8 cellular contexts compared by ENCODE assay signal in genomic region chr19:10718205-10719196, GRCh38. TPM values are rescaled to one million over a fixed set of nuclear protein-coding genes. Genes with fewer than 3 reads are reported as not detected.
DNase-seq lines count a peak whose midpoint lies in the region; ATAC-seq and TF ChIP-seq lines count a peak whose summit lies in the region.

No MANE protein-coding gene starts in this region.

- H3K4me1 ChIP-seq in Panc1 (ENCODE audit: control insufficient read depth, insufficient read depth, low read length) = peaks cover 3% of the 10 kb centered on the region; the same call in 1 of the 2 replicates
- peaks cover 13% of the 10 kb centered on the region for H3K4me1 ChIP-seq in cardiac muscle cell (ENCODE audit: low read depth)
- H3K4me1 ChIP-seq in trophoblast cell (ENCODE audit: control insufficient read depth in 1 of 2, insufficient read depth in 2 of 2, low read length in 2 of 2) = peaks cover 3 to 16% of the 10 kb centered on the region in 2 experiments

- no TSS peak for BruUV-seq in Panc1 (replicated peaks; lab: Mats Ljungman, UMichigan)

- POLR2A ChIA-PET in Panc1 (lab: Charles Lee) = interaction anchor here (0.5 kb wide), 1 partner anchor 126 kb away, joined by 4 read pairs; no protein-coding TSS in a partner anchor

- H3K4me3 ChIP-seq in Panc1 (ENCODE audit: low read depth in 2 of 2, low read length in 2 of 2) (peak overlapping the region; percentile 76 to 78), cardiac muscle cell (peak overlapping the region; percentile 81), trophoblast cell (ENCODE audit: low read depth, low read length) (peak overlapping the region; percentile 96)

- H3K27ac ChIP-seq in Panc1 (ENCODE audit: low read length) = peak overlapping the region; percentile 80
- H3K27ac ChIP-seq in cardiac muscle cell = peak overlapping the region; percentile 94
- H3K27ac ChIP-seq in trophoblast cell (ENCODE audit: low read depth, low read length) = peak overlapping the region; percentile 71

- H2BK12ac ChIP-seq in trophoblast cell (ENCODE audit: low read length) = no peak overlapping the region

- H3K4ac ChIP-seq in trophoblast cell (ENCODE audit: low read depth, low read length) = peak overlapping the region; percentile 97

- ATAC-seq in GM18498 (IDR thresholded peaks at IDR 0.05; ENCODE audit: unreplicated experiment) (peak; percentile 22), HG02642 (IDR thresholded peaks at IDR 0.05; ENCODE audit: poor library complexity, unreplicated experiment) (peak; percentile 19), Panc1 (peak; percentile 52)

- CTCF ChIA-PET in Panc1 (lab: Charles Lee) = interaction anchor here (0.5 to 1.4 kb wide), 6 partner anchors 17 to 298 kb away, joined by 3 to 9 read pairs (median 4); partner anchors contain the start of gene QTRT1
- CTCF ChIA-PET in activated naive CD4-positive, alpha-beta T cell treated with anti-CD3 and anti-CD28 coated beads for 36 hours (lab: Charles Lee) = interaction anchor here (0.6 to 6.6 kb wide), 24 partner anchors 9 to 154 kb away, joined by 3 to 99 read pairs (median 5); partner anchors contain the start of genes QTRT1 and TMED1

- peaks cover 26% of the 10 kb centered on the region for H3K79me2 ChIP-seq in trophoblast cell (ENCODE audit: control insufficient read depth, insufficient read depth, low read length, poor library complexity)

- no peaks in the 10 kb centered on the region for H3K9me3 Mint-ChIP-seq in activated naive CD4-positive, alpha-beta T cell treated with anti-CD3 and anti-CD28 coated beads for 36 hours

- peak overlapping the region; percentile 67 for H2BK120ac ChIP-seq in trophoblast cell (ENCODE audit: insufficient read depth, low read length, poor library complexity)

- peaks cover 34% of the 10 kb centered on the region for H3K4me1 Mint-ChIP-seq in activated naive CD4-positive, alpha-beta T cell treated with anti-CD3 and anti-CD28 coated beads for 36 hours (ENCODE audit: low read depth)

- H2BK5ac ChIP-seq in trophoblast cell (ENCODE audit: low read depth, low read length, poor library complexity) = peak overlapping the region; percentile 84

- H3K79me1 ChIP-seq in trophoblast cell (ENCODE audit: low read length) = peaks cover 9% of the 10 kb centered on the region

- H4K12ac ChIP-seq in trophoblast cell (ENCODE audit: low read depth, low read length) = peak overlapping the region; percentile 56

- peak overlapping the region; percentile 78 for H2AFZ ChIP-seq in trophoblast cell (ENCODE audit: insufficient read depth, low read length, poor library complexity)

- peak overlapping the region; percentile 39 for H2AK5ac ChIP-seq in trophoblast cell (ENCODE audit: low read length)

- intact Hi-C loops in Panc1 (cut with micrococcal nuclease; ENCODE audit: unreplicated experiment) = loop anchor here (10.0 kb wide), 1 partner anchor 146 kb away; no protein-coding TSS in a partner anchor
- intact Hi-C loops in activated naive CD4-positive, alpha-beta T cell treated with anti-CD3 and anti-CD28 coated beads for 36 hours (cut with micrococcal nuclease) = loop anchor here (5.0 kb wide), 1 partner anchor 94 kb away; no protein-coding TSS in a partner anchor

- peak overlapping the region; percentile 84 for H3K27ac Mint-ChIP-seq in activated naive CD4-positive, alpha-beta T cell treated with anti-CD3 and anti-CD28 coated beads for 36 hours

- DNase-seq in Panc1 (ENCODE audit: low read depth, low spot score) (no peak), cardiac muscle cell (ENCODE audit: low read depth in 1 of 2, low spot score in 1 of 2) (peak; percentile 51 to 76), trophoblast cell (peak; percentile 31 to 33), AML-193 (lab: John Stamatoyannopoulos, UW) (no peak), ureter (ENCODE audit: low spot score) (no peak)
- DNase-seq in activated naive CD4-positive, alpha-beta T cell treated with anti-CD3 and anti-CD28 coated beads for 36 hours = peak; percentile 58

- H3K9me3 ChIP-seq in Panc1 (ENCODE audit: control insufficient read depth, insufficient read depth, low read depth, low read length) (no peaks in the 10 kb centered on the region), cardiac muscle cell (ENCODE audit: low read depth) (no peaks in the 10 kb centered on the region), trophoblast cell (ENCODE audit: insufficient read depth, low read depth, low read length) (peaks cover 2% of the 10 kb centered on the region)

- no peak overlapping the region for H3K23ac ChIP-seq in trophoblast cell (ENCODE audit: low read length)

- in situ Hi-C loops in Panc1 (cut with HindIII; ENCODE audit: low pct_unique_long_range_greater_than_20kb, low sequenced_read_pairs) = no loop called here

- peak overlapping the region; percentile 96 for H3K9ac ChIP-seq in trophoblast cell (ENCODE audit: low read length)

- WGBS in trophoblast cell (ENCODE audit: extremely low coverage, insufficient coverage, insufficient read length) = no CpG with 5 or more reads among the region's 70 CpGs

- peaks cover 6% of the 10 kb centered on the region for H3K36me3 Mint-ChIP-seq in activated naive CD4-positive, alpha-beta T cell treated with anti-CD3 and anti-CD28 coated beads for 36 hours (ENCODE audit: low read depth)

- peak overlapping the region; percentile 68 for H3K14ac ChIP-seq in trophoblast cell (ENCODE audit: low read length)

- peak overlapping the region; percentile 84 for H4K91ac ChIP-seq in trophoblast cell (ENCODE audit: low read depth, low read length)

- H3K4me2 ChIP-seq in trophoblast cell (ENCODE audit: low read length) = peak overlapping the region; percentile 72

- H3K4me3 Mint-ChIP-seq in activated naive CD4-positive, alpha-beta T cell treated with anti-CD3 and anti-CD28 coated beads for 36 hours = peak overlapping the region; percentile 96

- no peaks in the 10 kb centered on the region for H3K27me3 Mint-ChIP-seq in activated naive CD4-positive, alpha-beta T cell treated with anti-CD3 and anti-CD28 coated beads for 36 hours (ENCODE audit: low read depth)

- H3K27me3 ChIP-seq in Panc1 (ENCODE audit: control insufficient read depth, insufficient read depth, low read length) = no peaks in the 10 kb centered on the region
- no peaks in the 10 kb centered on the region for H3K27me3 ChIP-seq in cardiac muscle cell
- H3K27me3 ChIP-seq in trophoblast cell (ENCODE audit: insufficient read depth, low read length) = no peaks in the 10 kb centered on the region

- H4K8ac ChIP-seq in trophoblast cell (ENCODE audit: low read depth, low read length) = peak overlapping the region; percentile 82

- H3K36me3 ChIP-seq in Panc1 (ENCODE audit: control insufficient read depth, insufficient read depth, low read length) = peaks cover 2% of the 10 kb centered on the region; the same call in 1 of the 2 replicates
- no peaks in the 10 kb centered on the region for H3K36me3 ChIP-seq in cardiac muscle cell
- peaks cover 2 to 10% of the 10 kb centered on the region in 2 experiments for H3K36me3 ChIP-seq in trophoblast cell (ENCODE audit: control insufficient read depth in 1 of 2, insufficient read depth in 2 of 2, low read length in 2 of 2)

- peak overlapping the region; percentile 93 for H3K18ac ChIP-seq in trophoblast cell (ENCODE audit: low read length)

- TF ChIP-seq CTCF in Panc1 (IDR thresholded peaks at IDR 0.05) (no peak), cardiac muscle cell (IDR thresholded peaks at IDR 0.05; ENCODE audit: low read depth, low read length) (no peak)

RNA-seq across cellular contexts. Expression of gene DNM2, which starts 0.6 kb away (rescaled TPM):
- total RNA-seq in Panc1 (2021; ENCODE audit: unreplicated experiment) (125 TPM), cardiac muscle cell (122 and 124 TPM in 2 replicates), ureter (352 TPM)
- polyA plus RNA-seq in Panc1 (2012; ENCODE audit: insufficient read length) = 163 TPM
- 100 to 1,000 TPM; 144 to 148 TPM for total RNA-seq in activated naive CD4-positive, alpha-beta T cell treated with anti-CD3 and anti-CD28 coated beads for 36 hours
- polyA plus RNA-seq in cardiac muscle cell = 132 and 146 TPM in 2 replicates
- polyA plus RNA-seq in trophoblast cell (2013) = 95.3 and 98.4 TPM in 2 replicates

RNA-seq across cellular contexts. Expression of gene QTRT1, which starts 17.3 kb away (rescaled TPM):
- total RNA-seq in Panc1 (2021; ENCODE audit: unreplicated experiment) = 69.9 TPM
- polyA plus RNA-seq in Panc1 (2012; ENCODE audit: insufficient read length) = 67.0 TPM
- total RNA-seq in activated naive CD4-positive, alpha-beta T cell treated with anti-CD3 and anti-CD28 coated beads for 36 hours = 10 to 100 TPM; 48.9 to 51.3 TPM
- 30.6 and 35.0 TPM in 2 replicates for total RNA-seq in cardiac muscle cell
- 70.8 and 84.1 TPM in 2 replicates for polyA plus RNA-seq in cardiac muscle cell
- 8.4 and 8.7 TPM in 2 replicates for polyA plus RNA-seq in trophoblast cell (2013)
- total RNA-seq in ureter = 64.2 TPM

Comparison
In these comparisons a context has a peak if more than half of its experiments do, and no peak if none do; other contexts are left out.
1. DNase-seq: peak in activated naive CD4-positive, alpha-beta T cell treated with anti-CD3 and anti-CD28 coated beads for 36 hours (single experiment), cardiac muscle cell (2 of 2) and trophoblast cell (2 of 2); none in Panc1 (single experiment), AML-193 (0 of 2) and ureter (single experiment).
2. Peak in every context shown above with its lines, with median percentiles within 50 percentile points of each other: ATAC-seq, H3K27ac ChIP-seq and H3K4me3 ChIP-seq.